1 cellular context compared by ENCODE assay signal in genomic region chr15:55319537-55320325, GRCh38.
A peak's percentile ranks its signal among the peaks of the same experiment; 100 is the strongest.
TF ChIP-seq lines count a peak whose summit lies in the region.

No MANE protein-coding gene starts in this region.

TF ChIP-seq in H1, 55 proteins besides CTCF, POLR2A, EP300 and RAD21:
- TF ChIP-seq EZH2 (IDR thresholded peaks at IDR 0.05; ENCODE audit: low read depth, low read length, severe bottlenecking) = no peak
- peak; percentile 83 for TF ChIP-seq KDM1A (IDR thresholded peaks at IDR 0.05; ENCODE audit: borderline replicate concordance, low read length)
- no peak for TF ChIP-seq CTBP2 (IDR thresholded peaks at IDR 0.05; ENCODE audit: borderline replicate concordance, insufficient read depth, insufficient read length, low read length)
- no peak for TF ChIP-seq MAFK (IDR thresholded peaks at IDR 0.05; ENCODE audit: low read depth, low read length)
- no peak for TF ChIP-seq RBBP5 (IDR thresholded peaks at IDR 0.05; ENCODE audit: borderline replicate concordance, low read depth, low read length)
- TF ChIP-seq HDAC2 (IDR thresholded peaks at IDR 0.05; ENCODE audit: borderline replicate concordance in 1 of 2, low read depth in 2 of 2, low read length in 2 of 2) = peak in 1 of 2 experiments; percentile 68; a peak in 1 of 4 replicates
TF ChIP-seq in H1: peak in this region for 2.
